Comparison of ENCODE assay signal across 9 cellular contexts in genomic region chr14:69571879-69572633, GRCh38. TPM values are rescaled to one million over a fixed set of nuclear protein-coding genes. Genes with fewer than 3 reads are reported as not detected.
A peak's percentile ranks its signal among the peaks of the same experiment; 100 is the strongest.
DNase-seq lines count a peak whose midpoint lies in the region; ATAC-seq and TF ChIP-seq lines count a peak whose summit lies in the region.
"Had no signal": no experiment of that assay in that cellular context is flagged by ENCODE, and none has a peak within 500 bp of the region (broad histone marks: within the 10 kb centered on the region; RNA-seq: fewer than 3 reads in every experiment).

No MANE protein-coding gene starts in this region.

- peak overlapping the region; percentile 23 for H3K4me3 Mint-ChIP-seq in activated T-helper 17 cell treated with anti-CD3 and anti-CD28 coated beads, Interleukin-2, amount 50 U/mL, for 72 hours
- no peak overlapping the region for H3K4me3 Mint-ChIP-seq in nephron progenitor cell

- H3K27me3 Mint-ChIP-seq in activated T-helper 17 cell treated with anti-CD3 and anti-CD28 coated beads, Interleukin-2, amount 50 U/mL, for 72 hours = peaks cover 53% of the 10 kb centered on the region
- H3K27me3 Mint-ChIP-seq in nephron progenitor cell (ENCODE audit: low read depth, poor library complexity) = peaks cover 38% of the 10 kb centered on the region

- H3K4me3 ChIP-seq in iPS-20b (ENCODE audit: low read length) (peak overlapping the region; percentile 40; the same call in 1 of the 2 replicates), tibial artery (peak overlapping the region; percentile 41 to 54)

- intact Hi-C loops in tibial artery (cut with DNase I; ENCODE audit: low total_unique reads) = loop anchor here (10.0 kb wide), 1 partner anchor 327 kb away; no protein-coding TSS in a partner anchor

- no peak overlapping the region for H3K27ac Mint-ChIP-seq in activated T-helper 17 cell treated with anti-CD3 and anti-CD28 coated beads, Interleukin-2, amount 50 U/mL, for 72 hours
- H3K27ac Mint-ChIP-seq in nephron progenitor cell = no peak overlapping the region

- TF ChIP-seq CTCF in tibial artery (IDR thresholded peaks at IDR 0.05) (no peak), nephron progenitor cell (IDR thresholded peaks at IDR 0.05) (no peak)

- ATAC-seq in activated T-helper 17 cell treated with anti-CD3 and anti-CD28 coated beads, Interleukin-2, amount 50 U/mL, for 72 hours (replicated peaks) = no peak

- H3K9me3 ChIP-seq in iPS-20b (ENCODE audit: insufficient read depth, low read depth, low read length) (peaks cover 3% of the 10 kb centered on the region; the same call in 1 of the 2 replicates), tibial artery (no peaks in the 10 kb centered on the region)

- H3K36me3 Mint-ChIP-seq in activated T-helper 17 cell treated with anti-CD3 and anti-CD28 coated beads, Interleukin-2, amount 50 U/mL, for 72 hours (ENCODE audit: low read depth) = peaks cover 5% of the 10 kb centered on the region
- peaks cover 28% of the 10 kb centered on the region for H3K36me3 Mint-ChIP-seq in nephron progenitor cell (ENCODE audit: low read depth)

- H3K9me3 Mint-ChIP-seq in activated T-helper 17 cell treated with anti-CD3 and anti-CD28 coated beads, Interleukin-2, amount 50 U/mL, for 72 hours = no peaks in the 10 kb centered on the region
- H3K9me3 Mint-ChIP-seq in nephron progenitor cell = peaks cover 3% of the 10 kb centered on the region

- H3K36me3 ChIP-seq in iPS-20b (ENCODE audit: insufficient read depth, low read depth, low read length) (no peaks in the 10 kb centered on the region), tibial artery (no peaks in the 10 kb centered on the region)

- no peak overlapping the region for H3K9ac ChIP-seq in iPS-20b (ENCODE audit: low read depth, low read length)

- peak; percentile 63 for DNase-seq in activated CD8-positive, alpha-beta memory T cell treated with anti-CD3 and anti-CD28 coated beads for 24 hours
- DNase-seq in activated CD8-positive, alpha-beta memory T cell treated with anti-CD3 and anti-CD28 coated beads, Interleukin-2, amount 50 U/mL, for 4 hours = no peak
- DNase-seq in tibial artery = no peak
- DNase-seq in nephron progenitor cell = no peak
- no peak for DNase-seq in DMS 273 treated with DMSO at 0.1 percent for 48 hours (lab: John Stamatoyannopoulos, UW)
- DNase-seq in SKM-1 (lab: John Stamatoyannopoulos, UW; ENCODE audit: unreplicated experiment) = no peak

- H3K27ac ChIP-seq in iPS-20b (ENCODE audit: low read length) (no peak overlapping the region), tibial artery (no peak overlapping the region)

- peaks cover 2% of the 10 kb centered on the region; the same call in 1 of the 2 replicates for H3K4me1 ChIP-seq in iPS-20b (ENCODE audit: insufficient read depth, low read length)
- peaks cover 0 to 40% (median 34%) of the 10 kb centered on the region in 4 donors for H3K4me1 ChIP-seq in tibial artery

- peaks cover 5% of the 10 kb centered on the region for H3K4me1 Mint-ChIP-seq in activated T-helper 17 cell treated with anti-CD3 and anti-CD28 coated beads, Interleukin-2, amount 50 U/mL, for 72 hours
- peaks cover 36% of the 10 kb centered on the region for H3K4me1 Mint-ChIP-seq in nephron progenitor cell

- H3K27me3 ChIP-seq in iPS-20b (ENCODE audit: insufficient read depth, low read length) (peaks cover 97% of the 10 kb centered on the region), tibial artery (peaks cover 4 to 95% of the 10 kb centered on the region in 2 donors)

RNA-seq across cellular contexts. Expression of gene CCDC177, which starts 2.6 kb away (rescaled TPM):
- total RNA-seq in activated T-helper 17 cell treated with anti-CD3 and anti-CD28 coated beads, Interleukin-2, amount 50 U/mL, for 72 hours = not detected
- total RNA-seq: myocyte had no signal

RNA-seq across cellular contexts. Expression of gene SUSD6, which starts 39.3 kb away (rescaled TPM):
- 10 to 100 TPM; 76.9 to 96.4 TPM for total RNA-seq in activated T-helper 17 cell treated with anti-CD3 and anti-CD28 coated beads, Interleukin-2, amount 50 U/mL, for 72 hours
